Comparison of ENCODE assay signal across 8 cellular contexts in genomic region chr16:11356573-11357331, GRCh38. TPM values are rescaled to one million over a fixed set of nuclear protein-coding genes. Genes with fewer than 3 reads are reported as not detected.
DNase-seq lines count a peak whose midpoint lies in the region; ATAC-seq and TF ChIP-seq lines count a peak whose summit lies in the region.

No MANE protein-coding gene starts in this region.

- TF ChIP-seq CTCF in AG10803 (conservative IDR thresholded peaks at IDR 0.05; ENCODE audit: low read length) (peak; percentile 71), Peyer's patch (IDR thresholded peaks at IDR 0.05) (peak; percentile 30 to 75 (median 69))

- H3K27ac ChIP-seq in Peyer's patch: no peak overlapping the region

- H3K4me1 ChIP-seq in HAP-1 (no peaks in the 10 kb centered on the region), Peyer's patch (peaks cover 0 to 15% (median 10%) of the 10 kb centered on the region in 4 donors)

- H3K4me3 ChIP-seq in AG10803 (ENCODE audit: low read length) (no peak overlapping the region), HAP-1 (no peak overlapping the region), Peyer's patch (no peak overlapping the region)

- ATAC-seq in GM18868 (IDR thresholded peaks at IDR 0.05; ENCODE audit: unreplicated experiment) (no peak), GM18502 (IDR thresholded peaks at IDR 0.05; ENCODE audit: poor library complexity, unreplicated experiment) (no peak)

- H3K36me3 ChIP-seq in HAP-1 (replicated peaks): peaks cover under 1% of the 10 kb centered on the region; the same call in 1 of the 2 replicates
- no peaks in the 10 kb centered on the region for H3K36me3 ChIP-seq in Peyer's patch

- H3K9me3 ChIP-seq in HAP-1: no peaks in the 10 kb centered on the region
- H3K9me3 ChIP-seq in Peyer's patch: no peaks in the 10 kb centered on the region

- in situ Hi-C loops in HAP-1 (cut with MboI; ENCODE audit: low sequenced_read_pairs): no loop called here

- DNase-seq in AG10803 (ENCODE audit: low read depth) (peak; percentile 57), HAP-1 (ENCODE audit: low spot score in 2 of 2) (peak; percentile 37 to 80), Peyer's patch (peak; percentile 81 to 88 (median 82)), glomerular visceral epithelial cell (ENCODE audit: extremely low spot score) (peak; percentile 43), pons (ENCODE audit: low spot score) (peak; percentile 52)
- DNase-seq in activated effector memory CD4-positive, alpha-beta T cell treated with anti-CD3 and anti-CD28 coated beads, Interleukin-2, amount 50 U/mL, for 16 hours: peak; percentile 82

- no peaks in the 10 kb centered on the region; the same call in 1 of the 2 replicates for H3K27me3 ChIP-seq in HAP-1 (ENCODE audit: low read depth)
- no peaks in the 10 kb centered on the region for H3K27me3 ChIP-seq in Peyer's patch

- no peak for TF ChIP-seq POLR2A in Peyer's patch (IDR thresholded peaks at IDR 0.05)

RNA-seq across cellular contexts. Expression of gene RMI2, which starts 11.5 kb away (rescaled TPM):
- total RNA-seq in Peyer's patch: 1 to 10 TPM; 2.3 to 6.6 (median 3.5) TPM
